1 cellular context compared by ENCODE assay signal in genomic region chr11:75140269-75141138, GRCh38.
TF ChIP-seq lines count a peak whose summit lies in the region.

No MANE protein-coding gene starts in this region.

TF ChIP-seq in HepG2, 621 proteins besides CTCF, POLR2A, EP300 and RAD21 (continued from another document and continues in another):
- peak; percentile 44; the same call in 1 of the 2 replicates for TF ChIP-seq MAX (IDR thresholded peaks at IDR 0.05)
- peak; percentile 77; the same call in 1 of the 2 replicates for TF ChIP-seq MYPOP (CRISPR knock-in tag; IDR thresholded peaks at IDR 0.05)
- peak; percentile 69; the same call in 1 of the 2 replicates for TF ChIP-seq ZNF205 (CRISPR knock-in tag; IDR thresholded peaks at IDR 0.05)
- TF ChIP-seq ZBTB39 (CRISPR knock-in tag; IDR thresholded peaks at IDR 0.05), result 0 out of 2 replicates have a peak, but pooled peaks have one; percentile 17
- peak; percentile 63 for TF ChIP-seq ZNF687 (CRISPR knock-in tag; IDR thresholded peaks at IDR 0.05)
- TF ChIP-seq SP4 (CRISPR knock-in tag; IDR thresholded peaks at IDR 0.05), result no peak
- peak; percentile 68 for TF ChIP-seq PATZ1 (CRISPR knock-in tag; IDR thresholded peaks at IDR 0.05)
- peak; percentile 38; the same call in 1 of the 2 replicates for TF ChIP-seq GABPB1 (CRISPR knock-in tag; IDR thresholded peaks at IDR 0.05)
- TF ChIP-seq ZGPAT (CRISPR knock-in tag; IDR thresholded peaks at IDR 0.05), result 0 out of 2 replicates have a peak, but pooled peaks have one; percentile 48
- TF ChIP-seq ZBTB1 (CRISPR knock-in tag; IDR thresholded peaks at IDR 0.05; ENCODE audit: borderline replicate concordance), result no peak
- peak; percentile 50; the same call in 1 of the 2 replicates for TF ChIP-seq HDAC2 (CRISPR knock-in tag; IDR thresholded peaks at IDR 0.05)
- no peak for TF ChIP-seq ZSCAN29 (CRISPR knock-in tag; conservative IDR thresholded peaks at IDR 0.05)
- 0 out of 2 replicates have a peak, but pooled peaks have one; percentile 49 for TF ChIP-seq IRF2 (CRISPR knock-in tag; IDR thresholded peaks at IDR 0.05)
- TF ChIP-seq HOXA7 (CRISPR knock-in tag; IDR thresholded peaks at IDR 0.05), result no peak
- 0 out of 2 replicates have a peak, but pooled peaks have one; percentile 33 for TF ChIP-seq ELF3 (CRISPR knock-in tag; IDR thresholded peaks at IDR 0.05)
- 0 out of 2 replicates have a peak, but pooled peaks have one; percentile 47 for TF ChIP-seq ATF2 (CRISPR knock-in tag; IDR thresholded peaks at IDR 0.05)
- 0 out of 2 replicates have a peak, but pooled peaks have one; percentile 44 for TF ChIP-seq ZNF891 (CRISPR knock-in tag; IDR thresholded peaks at IDR 0.05)
- TF ChIP-seq DNMT1 (CRISPR knock-in tag; IDR thresholded peaks at IDR 0.05), result 0 out of 2 replicates have a peak, but pooled peaks have one; percentile 16
- no peak for TF ChIP-seq SMARCE1 (IDR thresholded peaks at IDR 0.05; ENCODE audit: borderline replicate concordance)
- TF ChIP-seq ARID4A (CRISPR knock-in tag; IDR thresholded peaks at IDR 0.05; ENCODE audit: borderline replicate concordance), result 0 out of 2 replicates have a peak, but pooled peaks have one; percentile 28
- TF ChIP-seq ZNF513 (CRISPR knock-in tag; conservative IDR thresholded peaks at IDR 0.05), result no peak
- TF ChIP-seq ZNF768 (CRISPR knock-in tag; IDR thresholded peaks at IDR 0.05), result peak; percentile 60; the same call in 1 of the 2 replicates
- TF ChIP-seq ZNF574 (CRISPR knock-in tag; IDR thresholded peaks at IDR 0.05), result peak; percentile 27; the same call in 1 of the 2 replicates
- peak; percentile 51; the same call in 1 of the 2 replicates for TF ChIP-seq SALL1 (CRISPR knock-in tag; IDR thresholded peaks at IDR 0.05)
- no peak for TF ChIP-seq ZNF138 (CRISPR knock-in tag; IDR thresholded peaks at IDR 0.05; ENCODE audit: low read depth)
- TF ChIP-seq MIER2 (CRISPR knock-in tag; IDR thresholded peaks at IDR 0.05), result peak; percentile 90
- TF ChIP-seq HMGXB4 (CRISPR knock-in tag; IDR thresholded peaks at IDR 0.05; ENCODE audit: borderline replicate concordance in 1 of 2, low read depth in 1 of 2), result peak; percentile 49 to 69; a peak in 3 of 4 replicates
